In genomic region chr16:89113661-89114060, GRCh38 we compare ENCODE assay signal across 1 cellular context.
TF ChIP-seq lines count a peak whose summit lies in the region.

No MANE protein-coding gene starts in this region.

TF ChIP-seq in H1, 55 proteins besides CTCF, POLR2A, EP300 and RAD21:
- no peak for TF ChIP-seq SP1 (IDR thresholded peaks at IDR 0.05; ENCODE audit: low read depth, low read length)
- no peak for TF ChIP-seq SP2 (IDR thresholded peaks at IDR 0.05; ENCODE audit: low read length)
- no peak for TF ChIP-seq EGR1 (IDR thresholded peaks at IDR 0.05; ENCODE audit: borderline replicate concordance, low read depth, low read length)
- no peak for TF ChIP-seq KDM4A (IDR thresholded peaks at IDR 0.05; ENCODE audit: low read depth, low read length, severe bottlenecking)
- TF ChIP-seq, protein P1, sequence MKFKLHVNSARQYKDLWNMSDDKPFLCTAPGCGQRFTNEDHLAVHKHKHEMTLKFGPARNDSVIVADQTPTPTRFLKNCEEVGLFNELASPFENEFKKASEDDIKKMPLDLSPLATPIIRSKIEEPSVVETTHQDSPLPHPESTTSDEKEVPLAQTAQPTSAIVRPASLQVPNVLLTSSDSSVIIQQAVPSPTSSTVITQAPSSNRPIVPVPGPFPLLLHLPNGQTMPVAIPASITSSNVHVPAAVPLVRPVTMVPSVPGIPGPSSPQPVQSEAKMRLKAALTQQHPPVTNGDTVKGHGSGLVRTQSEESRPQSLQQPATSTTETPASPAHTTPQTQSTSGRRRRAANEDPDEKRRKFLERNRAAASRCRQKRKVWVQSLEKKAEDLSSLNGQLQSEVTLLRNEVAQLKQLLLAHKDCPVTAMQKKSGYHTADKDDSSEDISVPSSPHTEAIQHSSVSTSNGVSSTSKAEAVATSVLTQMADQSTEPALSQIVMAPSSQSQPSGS (IDR thresholded peaks at IDR 0.05; ENCODE audit: low read length) = no peak
- no peak for TF ChIP-seq CTBP2 (IDR thresholded peaks at IDR 0.05; ENCODE audit: borderline replicate concordance, insufficient read depth, insufficient read length, low read length)
- no peak for TF ChIP-seq POLR2AphosphoS5 (IDR thresholded peaks at IDR 0.05; ENCODE audit: low read depth, low read length)
